ENCODE assay signal across 8 cellular contexts in genomic region chr19:7293795-7294570, GRCh38. TPM values are rescaled to one million over a fixed set of nuclear protein-coding genes. Genes with fewer than 3 reads are reported as not detected.
DNase-seq lines count a peak whose midpoint lies in the region; ATAC-seq, FAIRE-seq and TF ChIP-seq lines count a peak whose summit lies in the region.

Gene INSR, minus strand, starts transcription at chr19:7294414. Its CDS starts 523 bp downstream, at chr19:7293891.

- H3K9me3 ChIP-seq in keratinocyte (ENCODE audit: control insufficient read depth, low read depth, low read length), result no peaks in the 10 kb centered on the region
- H3K9me3 ChIP-seq in spleen, result no peaks in the 10 kb centered on the region

- in situ Hi-C loops in GM13976 (cut with MboI; ENCODE audit: low sequenced_read_pairs, unreplicated experiment), result no loop called here

- no peaks in the 10 kb centered on the region for H3K9me1 ChIP-seq in keratinocyte (ENCODE audit: control insufficient read depth, extremely low read depth, insufficient read depth, low read length)

- peak; percentile 97 for DNase-seq in GM13976 (ENCODE audit: low spot score)
- peak; percentile 37 for DNase-seq in NCI-H2081 treated with DMSO at 0.1 percent for 48 hours (lab: John Stamatoyannopoulos, UW)
- peak; percentile 88 for DNase-seq in cerebellar cortex (ENCODE audit: low spot score)
- DNase-seq in keratinocyte (ENCODE audit: low read depth, low spot score), result peak; percentile 42
- DNase-seq in spleen, result peak; percentile 91
- DNase-seq in RCC 7860 (ENCODE audit: low spot score), result no peak

- FAIRE-seq in keratinocyte (lab: Jason Lieb, UNC), result no peak
- no peak for FAIRE-seq in RCC 7860 (lab: Jason Lieb, UNC)

- H3K27ac ChIP-seq in VCaP, result peak within 1 kb of the TSS; percentile 77
- no peak within 1 kb of the TSS for H3K27ac ChIP-seq in keratinocyte (ENCODE audit: control insufficient read depth, insufficient read depth, low read length)
- peak within 1 kb of the TSS; percentile 57 to 93 (median 91) for H3K27ac ChIP-seq in spleen

- H3K9ac ChIP-seq in keratinocyte (ENCODE audit: control insufficient read depth, extremely low read depth, insufficient read depth, low read length), result peak within 1 kb of the TSS; percentile 66

- TF ChIP-seq CTCF in GM13976 (IDR thresholded peaks at IDR 0.05; ENCODE audit: borderline replicate concordance, control extremely low read depth, extremely low read depth, insufficient read depth, missing control alignments) (no peak), VCaP (conservative IDR thresholded peaks at IDR 0.05) (no peak), keratinocyte (optimal IDR thresholded peaks at IDR 0.05 in 1 of 3, IDR thresholded peaks at IDR 0.05 in 1 of 3, conservative IDR thresholded peaks at IDR 0.05 in 1 of 3; ENCODE audit: extremely low read depth in 1 of 3, insufficient read depth in 2 of 3, low read length in 3 of 3) (no peak), spleen (IDR thresholded peaks at IDR 0.05 in 8 of 11, conservative IDR thresholded peaks at IDR 0.05 in 3 of 11) (no peak)

- H3K4me2 ChIP-seq in keratinocyte (ENCODE audit: control insufficient read depth, extremely low read depth, insufficient read depth, low read depth, low read length), result peak within 1 kb of the TSS; percentile 89

- 0 to 1% (median 1%) methylated on average over 54 to 108 of the region's 108 CpGs for WGBS in spleen, 5 donors

- dilution Hi-C loops in keratinocyte (cut with MboI; ENCODE audit: extremely low pct_ligation_motif_present, low sequenced_read_pairs), result no loop called here

- TF ChIP-seq POLR2A in spleen (IDR thresholded peaks at IDR 0.05), result peak in 1 of 3 donors; percentile 59

- H2AFZ ChIP-seq in keratinocyte (ENCODE audit: control insufficient read depth, low read length), result peak within 1 kb of the TSS; percentile 73

- ATAC-seq in HG03039 (IDR thresholded peaks at IDR 0.05; ENCODE audit: unreplicated experiment), result peak; percentile 61

- H3K79me2 ChIP-seq in keratinocyte (ENCODE audit: control insufficient read depth, insufficient read depth, low read length), result no peaks in the 10 kb centered on the region

- no peaks in the 10 kb centered on the region for H4K20me1 ChIP-seq in keratinocyte (ENCODE audit: control insufficient read depth, extremely low read depth, insufficient read depth, low read length)

- H3K36me3 ChIP-seq in keratinocyte (ENCODE audit: control insufficient read depth in 2 of 2, extremely low read depth in 1 of 2, insufficient read depth in 2 of 2, low read length in 2 of 2), result no peaks in the 10 kb centered on the region
- no peaks in the 10 kb centered on the region for H3K36me3 ChIP-seq in spleen

- intact Hi-C loops in spleen (cut with DNase I; ENCODE audit: low total_unique reads), result loop anchor here (10.0 kb wide), 1 partner anchor 99 kb away; no protein-coding TSS in a partner anchor

- H3K27me3 ChIP-seq in keratinocyte (ENCODE audit: control insufficient read depth, extremely low read depth, insufficient read depth, low read length) (peaks cover 18% of the 10 kb centered on the region), spleen (replicated peaks in 1 of 7) (peaks cover 0 to 59% (median 18%) of the 10 kb centered on the region in 7 donors)

- peaks cover 3% of the 10 kb centered on the region for H3K4me1 ChIP-seq in keratinocyte (ENCODE audit: control insufficient read depth, extremely low read depth, insufficient read depth, low read length)
- peaks cover 5 to 61% (median 28%) of the 10 kb centered on the region in 6 donors for H3K4me1 ChIP-seq in spleen

- peak within 1 kb of the TSS; percentile 50 to 69 (median 69) for H3K4me3 ChIP-seq in keratinocyte (ENCODE audit: control insufficient read depth in 2 of 3, extremely low read depth in 1 of 3, insufficient read depth in 2 of 3, low read depth in 1 of 3, low read length in 3 of 3)
- peak within 1 kb of the TSS; percentile 69 to 90 (median 80) for H3K4me3 ChIP-seq in spleen

RNA-seq across cellular contexts. Expression of gene INSR, which starts in this region (rescaled TPM):
- polyA plus RNA-seq in keratinocyte (0.98 to 1.9 TPM (median 1.2 TPM) in 3 replicates), spleen (10 to 100 TPM in 2 of 3 donors, 1 to 10 TPM in 1; 7.6 to 21.5 (median 20.7) TPM)
- polyA plus RNA-seq in keratinocyte (2011; ENCODE audit: low read depth), result 1.6 TPM
- 0.53 and 0.74 TPM in 2 replicates for polyA plus RNA-seq in keratinocyte (2011; cell fraction: cytosol; rRNA removed)
- 4.6 and 4.8 TPM in 2 replicates for polyA plus RNA-seq in keratinocyte (2011; cell fraction: nucleus; rRNA removed)
- polyA plus RNA-seq in keratinocyte (2012; ENCODE audit: low replicate concordance), result 1.8 and 3.3 TPM in 2 replicates
- polyA minus RNA-seq in keratinocyte, result 4.4 to 38.5 TPM (median 8.2 TPM) in 3 replicates
- 4.8 TPM for polyA minus RNA-seq in keratinocyte (2011; cell fraction: cytosol; rRNA and poly(A)+ RNA removed)
- polyA minus RNA-seq in keratinocyte (2011; cell fraction: nucleus; rRNA and poly(A)+ RNA removed), result 15.9 and 24.0 TPM in 2 replicates
- total RNA-seq in spleen, result 100 to 1,000 TPM; 202 to 467 (median 368) TPM
